In genomic region chr13:33340631-33341030, GRCh38 we compare ENCODE assay signal across 23 cellular contexts. TPM values are rescaled to one million over a fixed set of nuclear protein-coding genes. Genes with fewer than 3 reads are reported as not detected.
A peak's percentile ranks its signal among the peaks of the same experiment; 100 is the strongest.
DNase-seq lines count a peak whose midpoint lies in the region; ATAC-seq and TF ChIP-seq lines count a peak whose summit lies in the region.
"Had no signal": no experiment of that assay in that cellular context is flagged by ENCODE, and none has a peak within 500 bp of the region (broad histone marks: within the 10 kb centered on the region; RNA-seq: fewer than 3 reads in every experiment).

No MANE protein-coding gene starts in this region.

- H3K36me3 ChIP-seq in upper lobe of right lung = no peaks in the 10 kb centered on the region
- H3K36me3 ChIP-seq: BE2C, esophagus squamous epithelium, heart left ventricle, spleen, tibial nerve, WERI-Rb-1 had no signal

- no peaks in the 10 kb centered on the region for H3K9me3 Mint-ChIP-seq in activated CD4-positive, alpha-beta T cell treated with anti-CD3 and anti-CD28 coated beads, Interleukin-2, amount 10 ng/mL, durations not matched to agents 7 days and 5 days
- H3K9me3 Mint-ChIP-seq: activated CD4-positive, alpha-beta memory T cell treated with anti-CD3 and anti-CD28 coated beads, Interleukin-2, amount 10 ng/mL, durations not matched to agents 7 days and 5 days; stimulated activated naive CD8-positive, alpha-beta T cell treated with anti-CD3 and anti-CD28 coated beads, Interleukin-15, Interleukin-2, amounts not matched to agents 100 ng/mL and 50 ng/mL, for 24 hours had no signal

- peak; percentile 77 for DNase-seq in GF-D8 (lab: John Stamatoyannopoulos, UW)
- DNase-seq in NOMO-1 (lab: John Stamatoyannopoulos, UW; ENCODE audit: unreplicated experiment in 2 of 2) = peak; percentile 80 to 97
- DNase-seq in epithelial cell of esophagus (ENCODE audit: low read depth) = peak; percentile 37
- no peak for DNase-seq in upper lobe of right lung
- DNase-seq in activated CD4-positive, alpha-beta T cell treated with anti-CD3 and anti-CD28 coated beads, Interleukin-2, amount 10 ng/mL, durations not matched to agents 7 days and 5 days = no peak
- DNase-seq: activated CD4-positive, alpha-beta memory T cell treated with anti-CD3 and anti-CD28 coated beads, Interleukin-2, amount 10 ng/mL, durations not matched to agents 7 days and 5 days; activated naive CD4-positive, alpha-beta T cell; activated T-cell treated with anti-CD3 and anti-CD28 coated beads for 4 hours; anterior cingulate cortex; BE2C; Calu3; esophagus squamous epithelium; heart left ventricle; immature natural killer cell; NCI-H146; nucleus accumbens; spleen; stimulated activated CD4-positive, alpha-beta T cell treated with anti-CD3 and anti-CD28 coated beads, Interleukin-4, amount 100 ng/mL, for 24 hours; WERI-Rb-1 had no signal

- no peaks in the 10 kb centered on the region for H3K36me3 Mint-ChIP-seq in activated CD4-positive, alpha-beta T cell treated with anti-CD3 and anti-CD28 coated beads, Interleukin-2, amount 10 ng/mL, durations not matched to agents 7 days and 5 days (ENCODE audit: low read depth)
- H3K36me3 Mint-ChIP-seq: immature natural killer cell had no signal

- intact Hi-C loops in upper lobe of right lung (cut with DNase I) = no loop called here

- peaks cover 8% of the 10 kb centered on the region for H3K27me3 Mint-ChIP-seq in activated CD4-positive, alpha-beta T cell treated with anti-CD3 and anti-CD28 coated beads, Interleukin-2, amount 10 ng/mL, durations not matched to agents 7 days and 5 days
- H3K27me3 Mint-ChIP-seq: stimulated activated naive CD8-positive, alpha-beta T cell treated with anti-CD3 and anti-CD28 coated beads, Interleukin-15, Interleukin-2, amounts not matched to agents 100 ng/mL and 50 ng/mL, for 24 hours had no signal

- H3K27ac ChIP-seq in upper lobe of right lung = no peak overlapping the region
- H3K27ac ChIP-seq: esophagus squamous epithelium, heart left ventricle, tibial nerve, WERI-Rb-1 had no signal

- no peaks in the 10 kb centered on the region for H3K9me3 ChIP-seq in upper lobe of right lung
- H3K9me3 ChIP-seq: BE2C, esophagus squamous epithelium, heart left ventricle, spleen, tibial nerve had no signal

- no peak overlapping the region for H3K27ac Mint-ChIP-seq in activated CD4-positive, alpha-beta T cell treated with anti-CD3 and anti-CD28 coated beads, Interleukin-2, amount 10 ng/mL, durations not matched to agents 7 days and 5 days
- H3K27ac Mint-ChIP-seq: activated CD4-positive, alpha-beta memory T cell treated with anti-CD3 and anti-CD28 coated beads, Interleukin-2, amount 10 ng/mL, durations not matched to agents 7 days and 5 days; immature natural killer cell; stimulated activated naive CD8-positive, alpha-beta T cell treated with anti-CD3 and anti-CD28 coated beads, Interleukin-15, Interleukin-2, amounts not matched to agents 100 ng/mL and 50 ng/mL, for 24 hours had no signal

- no peak for TF ChIP-seq CTCF in epithelial cell of esophagus (IDR thresholded peaks at IDR 0.05; ENCODE audit: insufficient read depth, low read depth, low read length, missing control alignments)
- no peak for TF ChIP-seq CTCF in upper lobe of right lung (IDR thresholded peaks at IDR 0.05)

- H3K4me1 ChIP-seq in upper lobe of right lung = no peaks in the 10 kb centered on the region
- H3K4me1 ChIP-seq: BE2C, esophagus squamous epithelium had no signal

- POLR2A ChIA-PET in activated CD4-positive, alpha-beta T cell treated with anti-CD3 and anti-CD28 coated beads, Interleukin-2, amount 10 ng/mL, durations not matched to agents 7 days and 5 days (lab: Charles Lee) = no interaction called here

- H3K27me3 ChIP-seq in upper lobe of right lung = no peaks in the 10 kb centered on the region
- H3K27me3 ChIP-seq: BE2C, esophagus squamous epithelium, heart left ventricle, spleen, tibial nerve had no signal

- no peaks in the 10 kb centered on the region for H3K4me1 Mint-ChIP-seq in activated CD4-positive, alpha-beta T cell treated with anti-CD3 and anti-CD28 coated beads, Interleukin-2, amount 10 ng/mL, durations not matched to agents 7 days and 5 days
- H3K4me1 Mint-ChIP-seq: activated CD4-positive, alpha-beta memory T cell treated with anti-CD3 and anti-CD28 coated beads, Interleukin-2, amount 10 ng/mL, durations not matched to agents 7 days and 5 days; immature natural killer cell had no signal

- CTCF ChIA-PET in activated CD4-positive, alpha-beta T cell treated with anti-CD3 and anti-CD28 coated beads, Interleukin-2, amount 10 ng/mL, durations not matched to agents 7 days and 5 days (lab: Charles Lee) = no interaction called here

- H3K4me3 Mint-ChIP-seq in activated CD4-positive, alpha-beta T cell treated with anti-CD3 and anti-CD28 coated beads, Interleukin-2, amount 10 ng/mL, durations not matched to agents 7 days and 5 days = no peak overlapping the region
- H3K4me3 Mint-ChIP-seq: activated CD4-positive, alpha-beta memory T cell treated with anti-CD3 and anti-CD28 coated beads, Interleukin-2, amount 10 ng/mL, durations not matched to agents 7 days and 5 days; immature natural killer cell; stimulated activated naive CD8-positive, alpha-beta T cell treated with anti-CD3 and anti-CD28 coated beads, Interleukin-15, Interleukin-2, amounts not matched to agents 100 ng/mL and 50 ng/mL, for 24 hours had no signal

- ATAC-seq in upper lobe of right lung = peak; percentile 28
- ATAC-seq in GM21786 (IDR thresholded peaks at IDR 0.05; ENCODE audit: unreplicated experiment) = no peak
- ATAC-seq in HG03139 (IDR thresholded peaks at IDR 0.05; ENCODE audit: unreplicated experiment) = no peak
- ATAC-seq: heart left ventricle had no signal

- H3K4me3 ChIP-seq in epithelial cell of esophagus (ENCODE audit: low read length) = no peak overlapping the region
- no peak overlapping the region for H3K4me3 ChIP-seq in upper lobe of right lung
- H3K4me3 ChIP-seq: esophagus squamous epithelium, heart left ventricle, spleen, tibial nerve had no signal

RNA-seq across cellular contexts. Expression of gene STARD13, which starts 55.1 kb away (rescaled TPM):
- total RNA-seq in upper lobe of right lung = 60.4 TPM
- total RNA-seq in activated CD4-positive, alpha-beta T cell treated with anti-CD3 and anti-CD28 coated beads, Interleukin-2, amount 10 ng/mL, durations not matched to agents 7 days and 5 days = under 1 TPM; 0.02 to 0.25 TPM

Comparison
In these comparisons a context has a peak if more than half of its experiments do, and no peak if none do; other contexts are left out.
1. DNase-seq: peak in GF-D8 (single experiment), NOMO-1 (2 of 2) and epithelial cell of esophagus (single experiment); none in upper lobe of right lung (single experiment) and activated CD4-positive, alpha-beta T cell treated with anti-CD3 and anti-CD28 coated beads, Interleukin-2, amount 10 ng/mL, durations not matched to agents 7 days and 5 days (single experiment).
2. RNA of gene STARD13, which starts 55.1 kb away (total RNA-seq): 60.4 TPM in upper lobe of right lung (single experiment); 0.02 to 0.25 TPM in activated CD4-positive, alpha-beta T cell treated with anti-CD3 and anti-CD28 coated beads, Interleukin-2, amount 10 ng/mL, durations not matched to agents 7 days and 5 days; every median in the first group is over 10 times any median in the second.